Comparison of ENCODE assay signal across 19 cellular contexts in genomic region chr7:155349601-155350331, GRCh38. TPM values are rescaled to one million over a fixed set of nuclear protein-coding genes. Genes with fewer than 3 reads are reported as not detected.
DNase-seq lines count a peak whose midpoint lies in the region; ATAC-seq and TF ChIP-seq lines count a peak whose summit lies in the region.
"Had no signal": no experiment of that assay in that cellular context is flagged by ENCODE, and none has a peak within 500 bp of the region (broad histone marks: within the 10 kb centered on the region; RNA-seq: fewer than 3 reads in every experiment).

No MANE protein-coding gene starts in this region.

- no peak overlapping the region for H3K18ac ChIP-seq in IMR-90 (ENCODE audit: low read depth, low read length)

- 0 out of 2 replicates have a peak, but pooled peaks cover 1% of the 10 kb centered on the region for H3K27me3 ChIP-seq in IMR-90 (ENCODE audit: control insufficient read depth, insufficient read depth, low read length)

- H3K4me1 ChIP-seq in IMR-90 (ENCODE audit: control insufficient read depth, insufficient read depth, low read length) = no peaks in the 10 kb centered on the region
- H3K4me1 ChIP-seq: breast epithelium had no signal

- no peak for TF ChIP-seq RAD21 in IMR-90 (IDR thresholded peaks at IDR 0.05; ENCODE audit: low read length)

- H3K79me1 ChIP-seq in IMR-90 (ENCODE audit: low read depth in 1 of 2, low read length in 2 of 2) = no peaks in the 10 kb centered on the region

- H3K9me1 ChIP-seq in IMR-90 (ENCODE audit: insufficient read depth, low read length) = peaks cover 6% of the 10 kb centered on the region; the same call in 1 of the 2 replicates

- TF ChIP-seq CTCF in IMR-90 (conservative IDR thresholded peaks at IDR 0.05; ENCODE audit: low read depth, low read length) = no peak

- DNase-seq in NCI-H82 (lab: John Stamatoyannopoulos, UW) (peak; percentile 21), NCI-H82 treated with DMSO at 0.1 percent for 48 hours (lab: John Stamatoyannopoulos, UW; ENCODE audit: unreplicated experiment) (no peak), IMR-90 (no peak), iPS-NIHi11 (ENCODE audit: low spot score) (peak; percentile 39), retina (peak; percentile 32), NCI-H1694 (lab: John Stamatoyannopoulos, UW) (no peak), NCI-H1436 (lab: John Stamatoyannopoulos, UW) (no peak), NCI-H524 (lab: John Stamatoyannopoulos, UW) (no peak)
- DNase-seq: activated CD4-positive, alpha-beta T cell treated with anti-CD3 and anti-CD28 coated beads, Interleukin-2, amount 10 ng/mL, durations not matched to agents 24 days and 14 days; activated CD8-positive, alpha-beta memory T cell treated with anti-CD3 and anti-CD28 coated beads, Interleukin-2, amount 50 U/mL, for 4 hours; activated gamma-delta T cell; adrenal gland; C1 segment of cervical spinal cord; dermis blood vessel endothelial cell; hippocampal formation; NCI-H187; NCI-H345; SW 1271 had no signal

- no peaks in the 10 kb centered on the region for H3K9me3 ChIP-seq in IMR-90 (ENCODE audit: control insufficient read depth, insufficient read depth, low read length)
- H3K9me3 ChIP-seq: adrenal gland, breast epithelium had no signal

- no peak overlapping the region for H3K4ac ChIP-seq in IMR-90 (ENCODE audit: low read depth, low read length)

- CTCF ChIA-PET in IMR-90 (lab: Yijun Ruan, JAX) = interaction anchor here (0.6 kb wide), 1 partner anchor 160 kb away, joined by 5 read pairs; no protein-coding TSS in a partner anchor

- WGBS in IMR-90 (ENCODE audit: extremely low coverage in 2 of 2, insufficient read length in 1 of 2), 2 experiments = 71% methylated on average over 33 of the region's 49 CpGs; no CpG with 5 or more reads in 1 of the 2 experiments

- H4K8ac ChIP-seq in IMR-90 (ENCODE audit: low read depth in 2 of 2, low read length in 2 of 2) = no peak overlapping the region

- H2BK5ac ChIP-seq in IMR-90 (ENCODE audit: low read depth, low read length, poor library complexity, severe bottlenecking) = no peak overlapping the region

- H3K4me3 ChIP-seq in IMR-90 (ENCODE audit: insufficient read depth, low read depth, low read length) = no peak overlapping the region
- H3K4me3 ChIP-seq: adrenal gland had no signal

- H4K91ac ChIP-seq in IMR-90 (ENCODE audit: insufficient read depth, low read depth, low read length) = no peak overlapping the region

- H3K4me2 ChIP-seq in IMR-90 (ENCODE audit: low read depth, low read length) = no peak overlapping the region

- BruUV-seq in IMR-90 (replicated peaks; lab: Mats Ljungman, UMichigan) = no TSS peak

- no peaks in the 10 kb centered on the region for H4K20me1 ChIP-seq in IMR-90 (ENCODE audit: insufficient read depth, low read length)

- H3K56ac ChIP-seq in IMR-90 (ENCODE audit: extremely low read depth, insufficient read depth, low read length) = no peak overlapping the region

- H2BK15ac ChIP-seq in IMR-90 (ENCODE audit: low read depth, low read length) = no peak overlapping the region

- POLR2A ChIA-PET in IMR-90 (lab: Charles Lee; ENCODE audit: unreplicated experiment) = no interaction called here

- H3K27ac ChIP-seq in IMR-90 (ENCODE audit: insufficient read depth, low read length) = no peak overlapping the region
- H3K27ac ChIP-seq: adrenal gland, breast epithelium had no signal

- no peak overlapping the region for H4K5ac ChIP-seq in IMR-90 (ENCODE audit: low read depth, low read length)

- no peak for TF ChIP-seq POLR2A in IMR-90 (IDR thresholded peaks at IDR 0.05; ENCODE audit: low read depth, low read length)

- no peak overlapping the region for H3K9ac ChIP-seq in IMR-90 (ENCODE audit: low read depth, low read length)

- H2AFZ ChIP-seq in IMR-90 (replicated peaks; ENCODE audit: low read length, poor library complexity) = peak overlapping the region; percentile 46

- no peak overlapping the region for H2AK9ac ChIP-seq in IMR-90 (replicated peaks; ENCODE audit: low read depth, low read length, poor library complexity)

- ATAC-seq in IMR-90 (ENCODE audit: low read depth) = no peak

- H2AK5ac ChIP-seq in IMR-90 (ENCODE audit: low read depth, low read length) = no peak overlapping the region

- H3K14ac ChIP-seq in IMR-90 (replicated peaks; ENCODE audit: low read depth, low read length) = no peak overlapping the region

- no peaks in the 10 kb centered on the region for H3K36me3 ChIP-seq in IMR-90 (ENCODE audit: control insufficient read depth, insufficient read depth, low read length)
- H3K36me3 ChIP-seq: adrenal gland, breast epithelium had no signal

- dilution Hi-C loops in IMR-90 (cut with HindIII; ENCODE audit: low sequenced_read_pairs, unreplicated experiment) = no loop called here

- intact Hi-C loops in IMR-90 (cut with micrococcal nuclease) = loop anchor here (10.0 kb wide), 1 partner anchor 345 kb away; the partner anchor contains the start of gene PAXIP1

- H2BK20ac ChIP-seq in IMR-90 (ENCODE audit: low read depth, low read length) = no peak overlapping the region

- H3K23ac ChIP-seq in IMR-90 (ENCODE audit: low read depth, low read length) = no peak overlapping the region

- in situ Hi-C loops in IMR-90 (cut with MboI; ENCODE audit: low sequenced_read_pairs) = loop anchor here (10.0 kb wide), 2 partner anchors 155 to 425 kb away; no protein-coding TSS in a partner anchor

- no peak overlapping the region for H2BK120ac ChIP-seq in IMR-90 (ENCODE audit: low read depth, low read length)

TF ChIP-seq in IMR-90, 13 proteins besides CTCF, POLR2A, EP300 and RAD21:
- TF ChIP-seq SMC3 (IDR thresholded peaks at IDR 0.05; ENCODE audit: low read depth, low read length) = no peak
- TF ChIP-seq CHD1 (IDR thresholded peaks at IDR 0.05; ENCODE audit: low read depth, low read length) = no peak
- TF ChIP-seq RFX5 (IDR thresholded peaks at IDR 0.05; ENCODE audit: low read depth, low read length) = no peak
- no peak for TF ChIP-seq MAFK (IDR thresholded peaks at IDR 0.05; ENCODE audit: low read depth, low read length)
- no peak for TF ChIP-seq BHLHE40 (IDR thresholded peaks at IDR 0.05; ENCODE audit: low read depth, low read length)
- TF ChIP-seq RCOR1 (IDR thresholded peaks at IDR 0.05; ENCODE audit: insufficient replicate concordance, low read length) = no peak
- no peak for TF ChIP-seq USF2 (IDR thresholded peaks at IDR 0.05; ENCODE audit: low read depth, low read length)
- no peak for TF ChIP-seq CEBPB (IDR thresholded peaks at IDR 0.05; ENCODE audit: low read depth, low read length)
- TF ChIP-seq MAZ (IDR thresholded peaks at IDR 0.05; ENCODE audit: borderline replicate concordance, low read depth, low read length) = no peak
- TF ChIP-seq MXI1 (IDR thresholded peaks at IDR 0.05; ENCODE audit: borderline replicate concordance, low read depth, low read length) = no peak

RNA-seq across cellular contexts. Expression of gene INSIG1, which starts 52.1 kb away (rescaled TPM):
- 26.0 and 32.8 TPM in 2 replicates for total RNA-seq in IMR-90 (2012; rRNA removed)
- polyA plus RNA-seq in IMR-90 (2012; rRNA removed) = 19.0 and 19.9 TPM in 2 replicates
- polyA plus RNA-seq in IMR-90 (2012; cell fraction: cytosol; rRNA removed) = 14.0 and 17.9 TPM in 2 replicates
- polyA plus RNA-seq in IMR-90 (2012; cell fraction: nucleus; rRNA removed; ENCODE audit: low replicate concordance) = 17.2 and 44.5 TPM in 2 replicates

Comparison
In these comparisons a context has a peak if more than half of its experiments do, and no peak if none do; other contexts are left out.
1. DNase-seq: peak in NCI-H82 (single experiment), iPS-NIHi11 (single experiment) and retina (single experiment); none in NCI-H82 treated with DMSO at 0.1 percent for 48 hours (single experiment), IMR-90 (single experiment), NCI-H1694 (single experiment), NCI-H1436 (single experiment) and NCI-H524 (0 of 2).